8 cellular contexts compared by ENCODE assay signal in genomic region chr2:191013876-191014652, GRCh38. TPM values are rescaled to one million over a fixed set of nuclear protein-coding genes. Genes with fewer than 3 reads are reported as not detected.
DNase-seq lines count a peak whose midpoint lies in the region; ATAC-seq and TF ChIP-seq lines count a peak whose summit lies in the region.

Gene STAT1 (minus strand): TSS chr2:191014171. CDS start chr2:191010003, 4,168 bp downstream.

- peak within 1 kb of the TSS; percentile 94 for H3K4me2 ChIP-seq in parathyroid adenoma (ENCODE audit: low read length)

- H3K4me1 ChIP-seq in cardiac muscle cell (ENCODE audit: low read depth) (peaks cover 7% of the 10 kb centered on the region), parathyroid adenoma (peaks cover 13% of the 10 kb centered on the region), tibial nerve (peaks cover 0 to 44% (median 20%) of the 10 kb centered on the region in 4 donors)

- no peaks in the 10 kb centered on the region for H3K27me3 ChIP-seq in cardiac muscle cell
- H3K27me3 ChIP-seq in parathyroid adenoma (ENCODE audit: control insufficient read depth, insufficient read depth, low read length): no peaks in the 10 kb centered on the region
- no peaks in the 10 kb centered on the region for H3K27me3 ChIP-seq in tibial nerve

- peak; percentile 75 for ATAC-seq in HG02623 (IDR thresholded peaks at IDR 0.05; ENCODE audit: unreplicated experiment)

- peak; percentile 97 to 98 for TF ChIP-seq EP300 in tibial nerve (IDR thresholded peaks at IDR 0.05)

- no peaks in the 10 kb centered on the region for H3K9me3 ChIP-seq in cardiac muscle cell (ENCODE audit: low read depth)
- no peaks in the 10 kb centered on the region for H3K9me3 ChIP-seq in parathyroid adenoma (ENCODE audit: control insufficient read depth, low read length)
- no peaks in the 10 kb centered on the region for H3K9me3 ChIP-seq in tibial nerve

- DNase-seq in GM12864 (ENCODE audit: low read depth) (peak; percentile 85), NCI-H1092 treated with DMSO at 0.1 percent for 48 hours (lab: John Stamatoyannopoulos, UW) (peak; percentile 89), SKM-1 treated with dmso at 0.1 percent for 144 hours (lab: John Stamatoyannopoulos, UW; ENCODE audit: unreplicated experiment) (peak; percentile 83), cardiac muscle cell (ENCODE audit: low read depth in 1 of 2, low spot score in 1 of 2) (peak; percentile 94 to 95), tibial nerve (ENCODE audit: low spot score in 2 of 2) (peak; percentile 86)
- DNase-seq in activated naive CD8-positive, alpha-beta T cell treated with anti-CD3 and anti-CD28 coated beads, Interleukin-2, amount 50 U/mL, for 16 hours (ENCODE audit: low read depth, low spot score): peak; percentile 94

- peak within 1 kb of the TSS; percentile 80 for H2AFZ ChIP-seq in parathyroid adenoma

- H3K4me3 ChIP-seq in GM12864 (ENCODE audit: low read depth, low read length) (peak within 1 kb of the TSS; percentile 84), cardiac muscle cell (peak within 1 kb of the TSS; percentile 88), parathyroid adenoma (ENCODE audit: low read depth, low read length) (peak within 1 kb of the TSS; percentile 99), tibial nerve (peak within 1 kb of the TSS; percentile 77 to 97 (median 92))

- TF ChIP-seq CTCF in GM12864 (IDR thresholded peaks at IDR 0.05; ENCODE audit: low read depth, low read length, missing control alignments): no peak
- TF ChIP-seq CTCF in cardiac muscle cell (IDR thresholded peaks at IDR 0.05; ENCODE audit: low read depth, low read length): no peak
- TF ChIP-seq CTCF in parathyroid adenoma (IDR thresholded peaks at IDR 0.05): peak; percentile 33
- TF ChIP-seq CTCF in tibial nerve (IDR thresholded peaks at IDR 0.05): peak in 3 of 5 experiments; percentile 20 to 67 (median 51)

- peak; percentile 83 to 95 for TF ChIP-seq POLR2A in tibial nerve (IDR thresholded peaks at IDR 0.05)

- 0% methylated on average over 39 to 56 of the region's 74 CpGs for WGBS in tibial nerve, 2 donors

- H3K79me2 ChIP-seq in parathyroid adenoma: peaks cover 27% of the 10 kb centered on the region

- H3K36me3 ChIP-seq in cardiac muscle cell: peaks cover 7% of the 10 kb centered on the region
- no peaks in the 10 kb centered on the region for H3K36me3 ChIP-seq in parathyroid adenoma (ENCODE audit: control insufficient read depth, insufficient read depth, low read length)
- peaks cover 0 to 4% (median 4%) of the 10 kb centered on the region in 3 donors for H3K36me3 ChIP-seq in tibial nerve

- H3K27ac ChIP-seq in cardiac muscle cell: peak within 1 kb of the TSS; percentile 90
- H3K27ac ChIP-seq in parathyroid adenoma: peak within 1 kb of the TSS; percentile 91
- H3K27ac ChIP-seq in tibial nerve: peak within 1 kb of the TSS; percentile 83 to 97 (median 90)

- H3K9ac ChIP-seq in parathyroid adenoma: peak within 1 kb of the TSS; percentile 25

RNA-seq across cellular contexts. Expression of gene STAT1, which starts in this region (rescaled TPM):
- 35.4 and 42.8 TPM in 2 replicates for total RNA-seq in cardiac muscle cell
- polyA plus RNA-seq in cardiac muscle cell: 32.0 and 36.6 TPM in 2 replicates
- total RNA-seq in tibial nerve: 10 to 100 TPM; 40.2 to 73.9 (median 65.6) TPM

Comparison
In these comparisons a context has a peak if more than half of its experiments do, and no peak if none do; other contexts are left out.
1. Peak in every context shown above with its lines: DNase-seq, ATAC-seq, H3K4me3 ChIP-seq and H3K27ac ChIP-seq.
2. CTCF ChIP-seq: peak in parathyroid adenoma (single experiment) and tibial nerve (3 of 5); none in GM12864 (single experiment) and cardiac muscle cell (single experiment).